1 cellular context compared by ENCODE assay signal in the genomic region with DNA sequence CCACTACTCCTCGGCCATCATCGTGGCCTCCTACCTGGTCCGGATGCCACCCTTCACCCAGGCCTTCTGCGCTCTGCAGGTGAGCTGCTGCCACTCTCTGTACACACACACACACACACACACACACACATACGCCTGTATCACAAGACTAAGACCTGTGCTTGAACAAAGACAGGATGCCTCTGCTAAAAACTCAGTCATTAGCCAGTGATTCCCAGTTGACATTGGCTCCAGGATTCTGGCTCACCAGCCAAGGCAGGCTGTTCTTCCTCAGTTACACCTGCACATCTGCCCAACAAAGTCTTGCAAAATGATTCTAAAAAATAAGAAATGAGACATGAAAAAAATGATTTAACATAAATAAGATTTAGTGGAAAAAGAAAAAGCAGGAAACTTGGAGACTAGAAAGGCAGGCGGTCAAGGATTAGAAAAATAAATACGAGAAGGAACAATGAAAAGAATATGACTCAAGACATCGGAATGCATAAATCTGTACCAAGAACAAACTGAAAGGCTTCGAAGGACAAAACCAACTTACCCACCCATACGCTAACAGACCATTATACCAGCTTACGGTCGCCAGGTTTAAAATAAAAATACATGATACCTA.
TF ChIP-seq lines count a peak whose summit lies in the region.

No MANE protein-coding gene starts in this region.

TF ChIP-seq in endothelial cell of umbilical vein, 7 proteins besides CTCF, POLR2A, EP300 and RAD21:
- TF ChIP-seq GATA2 (IDR thresholded peaks at IDR 0.05; ENCODE audit: insufficient read depth, insufficient read length, low read depth, low read length) (no peak), POLR2AphosphoS5 (IDR thresholded peaks at IDR 0.05; ENCODE audit: insufficient read depth, low read depth, low read length) (no peak), FOS (IDR thresholded peaks at IDR 0.05; ENCODE audit: borderline replicate concordance, insufficient read depth, low read length) (peak; percentile 65), MAX (IDR thresholded peaks at IDR 0.05; ENCODE audit: insufficient read depth, insufficient read length) (no peak), JUN (IDR thresholded peaks at IDR 0.05; ENCODE audit: borderline replicate concordance, insufficient read depth, insufficient read length, low read depth) (peak; percentile 70)
